In the genomic region with DNA sequence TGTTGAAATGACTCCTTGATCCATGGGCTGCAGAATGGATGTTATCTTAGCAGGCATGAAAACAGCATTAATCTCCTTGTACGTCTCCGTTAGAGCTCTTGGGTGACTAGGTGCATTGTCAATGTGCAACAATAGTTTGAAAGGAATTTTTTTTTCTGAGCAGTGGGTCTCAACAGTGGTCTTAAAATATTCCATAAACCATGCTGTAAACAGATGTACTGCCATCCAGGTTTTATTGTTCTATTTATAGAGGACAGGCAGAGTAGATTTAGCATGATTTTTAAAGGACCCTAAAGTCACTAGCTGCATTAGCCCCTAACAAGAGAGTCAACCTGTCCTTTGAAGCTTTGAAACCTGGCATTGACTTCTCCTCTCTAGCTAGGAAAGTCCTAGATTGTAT, we compare ENCODE assay signal across 11 cellular contexts.
"Had no signal": no experiment of that assay in that cellular context is flagged by ENCODE, and none has a peak within 500 bp of the region (broad histone marks: within the 10 kb centered on the region; RNA-seq: fewer than 3 reads in every experiment).

No MANE protein-coding gene starts in this region.

- FAIRE-seq: H1, H54 had no signal

- H3K4me2 ChIP-seq: GM23338 had no signal

- H3K27ac Mint-ChIP-seq: GM23338, HFFc6 had no signal

- H3K4me1 ChIP-seq: HAP-1 had no signal

- H3K9me3 ChIP-seq: HAP-1 had no signal

- H3K27ac ChIP-seq: GM23248 had no signal

- H3K9ac ChIP-seq: GM23248 had no signal

- H3K4me3 ChIP-seq: GM23248, GM23338, HAP-1 had no signal

- DNase-seq: GM23248, GOT3, H7, H9, HCEC 1CT, HFFc6 had no signal

- ATAC-seq: GM23338, HCT116 had no signal

- H2AFZ ChIP-seq: GM23248, GM23338 had no signal

- H3K4me3 Mint-ChIP-seq: GM23338, H9, HFFc6 had no signal
